Comparison of ENCODE assay signal across 3 cellular contexts in the genomic region with DNA sequence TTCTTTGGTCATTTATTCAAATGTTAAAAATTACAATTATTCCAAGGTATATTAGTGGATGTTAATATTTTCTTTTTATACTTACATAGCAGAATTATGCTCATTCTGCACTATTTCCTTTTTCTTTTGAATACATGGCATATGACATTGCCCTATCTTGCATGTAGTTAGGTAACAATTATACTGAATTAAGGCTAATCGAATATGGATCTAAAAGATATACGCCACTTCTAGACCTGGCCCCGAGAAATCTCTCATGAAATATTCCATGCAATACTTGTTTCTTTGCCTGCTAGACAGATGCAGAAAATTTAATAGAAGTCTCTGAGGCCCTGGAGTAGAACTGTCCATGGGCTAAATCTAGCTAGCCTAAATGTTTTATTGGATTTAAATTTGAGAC.
"Had no signal": no experiment of that assay in that cellular context is flagged by ENCODE, and none has a peak within 500 bp of the region (broad histone marks: within the 10 kb centered on the region; RNA-seq: fewer than 3 reads in every experiment).

No MANE protein-coding gene starts in this region.

- DNase-seq: GDM1, GF-D8 had no signal

- H3K4me3 ChIP-seq: GM12878 had no signal

- ATAC-seq: GM12878 had no signal
